8 cellular contexts compared by ENCODE assay signal in genomic region chr15:33194704-33195261, GRCh38. TPM values are rescaled to one million over a fixed set of nuclear protein-coding genes. Genes with fewer than 3 reads are reported as not detected.
DNase-seq lines count a peak whose midpoint lies in the region; ATAC-seq and TF ChIP-seq lines count a peak whose summit lies in the region.

Gene FMN1 (minus strand): TSS chr15:33194714. CDS start chr15:33154914, 39,800 bp downstream.

- intact Hi-C loops in adrenal gland (cut with DNase I): no loop called here

- DNase-seq in DMS153 treated with DMSO at 0.1 percent for 48 hours (lab: John Stamatoyannopoulos, UW; ENCODE audit: unreplicated experiment) (peak; percentile 30), LoVo (ENCODE audit: low spot score) (peak; percentile 97), T follicular helper cell (ENCODE audit: low read depth) (peak; percentile 71), adrenal gland (peak; percentile 88 to 96 (median 92)), cardiac muscle cell (ENCODE audit: low read depth in 1 of 2, low spot score in 1 of 2) (peak; percentile 95 to 97), osteocyte (ENCODE audit: extremely low spot score, unreplicated experiment) (peak; percentile 98), superior temporal gyrus (ENCODE audit: extremely low spot score) (peak; percentile 93)

- H3K9me3 ChIP-seq in adrenal gland (replicated peaks in 1 of 3) (no peaks in the 10 kb centered on the region), cardiac muscle cell (ENCODE audit: low read depth) (no peaks in the 10 kb centered on the region)

- H3K4me3 ChIP-seq in adrenal gland (peak within 1 kb of the TSS in 1 of 4 donors; percentile 48), cardiac muscle cell (peak within 1 kb of the TSS; percentile 36)

- no peaks in the 10 kb centered on the region for H3K9me3 Mint-ChIP-seq in osteocyte (ENCODE audit: unreplicated experiment)

- peak within 1 kb of the TSS in 2 of 5 donors; percentile 10 to 57 for H3K27ac ChIP-seq in adrenal gland
- peak within 1 kb of the TSS; percentile 40 for H3K27ac ChIP-seq in cardiac muscle cell

- H3K27me3 ChIP-seq in adrenal gland (peaks cover 3% of the 10 kb centered on the region), cardiac muscle cell (no peaks in the 10 kb centered on the region)

- no peaks in the 10 kb centered on the region for H3K4me1 ChIP-seq in adrenal gland (replicated peaks in 1 of 2)
- peaks cover 7% of the 10 kb centered on the region for H3K4me1 ChIP-seq in cardiac muscle cell (ENCODE audit: low read depth)

- H3K36me3 ChIP-seq in adrenal gland (replicated peaks in 1 of 2): no peaks in the 10 kb centered on the region
- H3K36me3 ChIP-seq in cardiac muscle cell: no peaks in the 10 kb centered on the region

- peak within 1 kb of the TSS; percentile 82 for H3K4me3 Mint-ChIP-seq in osteocyte (ENCODE audit: unreplicated experiment)

- WGBS in adrenal gland, 4 donors: 1 to 3% (median 2%) methylated on average over 23 to 39 of the region's 39 CpGs

- H3K27me3 Mint-ChIP-seq in osteocyte (ENCODE audit: unreplicated experiment): peaks cover 27% of the 10 kb centered on the region

- peak within 1 kb of the TSS; percentile 47 for H3K27ac Mint-ChIP-seq in osteocyte (ENCODE audit: unreplicated experiment)

- no peaks in the 10 kb centered on the region for H3K36me3 Mint-ChIP-seq in osteocyte (ENCODE audit: unreplicated experiment)

- peak; percentile 64 for ATAC-seq in GM21786 (IDR thresholded peaks at IDR 0.05; ENCODE audit: unreplicated experiment)

- H3K4me1 Mint-ChIP-seq in osteocyte (ENCODE audit: unreplicated experiment): peaks cover 8% of the 10 kb centered on the region

- TF ChIP-seq POLR2A in adrenal gland (IDR thresholded peaks at IDR 0.05): no peak

- TF ChIP-seq CTCF in adrenal gland (IDR thresholded peaks at IDR 0.05) (no peak), cardiac muscle cell (IDR thresholded peaks at IDR 0.05; ENCODE audit: low read depth, low read length) (no peak), osteocyte (IDR thresholded peaks at IDR 0.05) (no peak)

RNA-seq across cellular contexts. Expression of gene FMN1, which starts in this region (rescaled TPM):
- 10 to 100 TPM in 7 of 8 donors, 1 to 10 TPM in 1; 8.3 to 29.2 (median 11.8) TPM for total RNA-seq in adrenal gland
- polyA plus RNA-seq in adrenal gland: 1 to 10 TPM in 2 of 3 donors, under 1 TPM in 1; 0.37 to 6.0 (median 2.3) TPM
- total RNA-seq in cardiac muscle cell: 1.8 and 3.3 TPM in 2 replicates
- 0.53 and 0.77 TPM in 2 replicates for polyA plus RNA-seq in cardiac muscle cell
- total RNA-seq in osteocyte: 4.2 and 5.8 TPM in 2 replicates

Comparison
In these comparisons a context has a peak if more than half of its experiments do, and no peak if none do; other contexts are left out.
1. DNase-seq: peak in every context shown above with its lines; median percentile 98 in osteocyte; 97 in LoVo; 96 in cardiac muscle cell; 93 in superior temporal gyrus; 92 in adrenal gland; 71 in T follicular helper cell; 30 in DMS153 treated with DMSO at 0.1 percent for 48 hours.